24 cellular contexts compared by ENCODE assay signal in genomic region chr12:20272801-20273200, GRCh38.
A peak's percentile ranks its signal among the peaks of the same experiment; 100 is the strongest.
DNase-seq lines count a peak whose midpoint lies in the region; ATAC-seq and TF ChIP-seq lines count a peak whose summit lies in the region.
"Had no signal": no experiment of that assay in that cellular context is flagged by ENCODE, and none has a peak within 500 bp of the region (broad histone marks: within the 10 kb centered on the region; RNA-seq: fewer than 3 reads in every experiment).

No MANE protein-coding gene starts in this region.

- TF ChIP-seq CTCF in fibroblast of pulmonary artery (IDR thresholded peaks at IDR 0.05; ENCODE audit: low read length, missing control alignments) (no peak), stomach (IDR thresholded peaks at IDR 0.05) (no peak)

- no peak for TF ChIP-seq POLR2A in stomach (IDR thresholded peaks at IDR 0.05)

- H3K9ac ChIP-seq in adipocyte (ENCODE audit: low read length): no peak overlapping the region

- H3K27me3 ChIP-seq in adipocyte (replicated peaks; ENCODE audit: control insufficient read depth, insufficient read depth, low read length): no peaks in the 10 kb centered on the region
- no peaks in the 10 kb centered on the region for H3K27me3 ChIP-seq in aorta (ENCODE audit: control insufficient read depth in 1 of 2, insufficient read depth in 2 of 2, low read length in 1 of 2)
- H3K27me3 ChIP-seq in stomach: no peaks in the 10 kb centered on the region
- H3K27me3 ChIP-seq: SJCRH30, tibial artery had no signal

- ATAC-seq in aorta (ENCODE audit: low FRiP score) (peak; percentile 80), GM19397 (IDR thresholded peaks at IDR 0.05; ENCODE audit: unreplicated experiment) (no peak), HG02840 (IDR thresholded peaks at IDR 0.05; ENCODE audit: low FRiP score, unreplicated experiment) (no peak)
- ATAC-seq: activated CD4-positive, CD25-positive, alpha-beta regulatory T cell treated with anti-CD3 and anti-CD28 coated beads, Interleukin-2, amount 50 U/mL, for 24 hours; K562; Panc1 had no signal

- no peaks in the 10 kb centered on the region for H3K9me3 ChIP-seq in adipocyte (ENCODE audit: control insufficient read depth, low read length)
- H3K9me3 ChIP-seq in aorta (ENCODE audit: control insufficient read depth, low read length): no peaks in the 10 kb centered on the region
- H3K9me3 ChIP-seq in stomach: no peaks in the 10 kb centered on the region
- H3K9me3 ChIP-seq: SJCRH30, tibial artery had no signal

- intact Hi-C loops in aorta (cut with DNase I): no loop called here
- intact Hi-C loops in stomach (cut with DNase I; ENCODE audit: low total_unique reads): no loop called here

- H3K27ac ChIP-seq in aorta (ENCODE audit: low read depth in 1 of 2, low read length in 2 of 2): no peak overlapping the region
- peak overlapping the region in 1 of 5 donors; percentile 16 for H3K27ac ChIP-seq in stomach
- H3K27ac ChIP-seq: SJCRH30 had no signal

- TF ChIP-seq EP300 in stomach (IDR thresholded peaks at IDR 0.05): no peak

- 6 to 10% methylated on average over 2 of the region's 2 CpGs for WGBS in aorta, 2 donors
- WGBS in stomach, 5 donors: 63 to 82% (median 68%) methylated on average over 2 of the region's 2 CpGs

- peak; percentile 35 for DNase-seq in adipocyte (ENCODE audit: low read depth)
- peak; percentile 53 for DNase-seq in fibroblast of pulmonary artery (ENCODE audit: low read depth)
- peak; percentile 24 for DNase-seq in middle frontal gyrus (ENCODE audit: extremely low spot score, low spot score)
- DNase-seq in aorta: no peak
- no peak for DNase-seq in stomach
- DNase-seq: activated CD4-positive, alpha-beta memory T cell treated with anti-CD3 and anti-CD28 coated beads, Interleukin-2, amount 10 ng/mL, durations not matched to agents 7 days and 5 days; activated effector memory CD4-positive, alpha-beta T cell treated with anti-CD3 and anti-CD28 coated beads, Interleukin-2, amount 50 U/mL, for 16 hours; AML-193; DMS153; effector CD8-positive, alpha-beta T cell; HFFc6; naive B cell; NCI-H146; NCI-H510A; NK-92 treated with Interleukin-12 subunit alpha and Interleukin-12 subunit beta, amount 100 ng/mL, for 24 hours; SJCRH30; stimulated activated CD4-positive, alpha-beta T cell treated with anti-CD3 and anti-CD28 coated beads, Interleukin-4, amount 100 ng/mL, for 4 hours; stimulated activated naive CD4-positive, alpha-beta T cell treated with Interleukin-2 at 50 U/mL for 16 hours; tibial artery had no signal

- H3K36me3 ChIP-seq in adipocyte (ENCODE audit: control insufficient read depth, insufficient read depth, low read length, severe bottlenecking): no peaks in the 10 kb centered on the region
- H3K36me3 ChIP-seq in aorta (ENCODE audit: control insufficient read depth in 1 of 2, insufficient read depth in 2 of 2, low read length in 1 of 2): no peaks in the 10 kb centered on the region
- no peaks in the 10 kb centered on the region for H3K36me3 ChIP-seq in stomach
- H3K36me3 ChIP-seq: SJCRH30, tibial artery had no signal

- peaks cover 30% of the 10 kb centered on the region for H3K4me1 ChIP-seq in adipocyte (ENCODE audit: control insufficient read depth, insufficient read depth, low read length)
- H3K4me1 ChIP-seq in aorta (ENCODE audit: control insufficient read depth in 1 of 2, insufficient read depth in 2 of 2, low read length in 2 of 2): no peaks in the 10 kb centered on the region
- H3K4me1 ChIP-seq in stomach: peaks cover 0 to 30% (median 0%) of the 10 kb centered on the region in 4 donors
- H3K4me1 ChIP-seq: SJCRH30 had no signal

- no peak overlapping the region for H3K4me3 ChIP-seq in adipocyte (ENCODE audit: low read length)
- H3K4me3 ChIP-seq in fibroblast of pulmonary artery (replicated peaks; ENCODE audit: low read depth, low read length): no peak overlapping the region
- H3K4me3 ChIP-seq in aorta (ENCODE audit: low read length in 2 of 2): no peak overlapping the region
- H3K4me3 ChIP-seq in stomach: no peak overlapping the region
- H3K4me3 ChIP-seq: K562, SJCRH30, tibial artery had no signal

Comparison
In these comparisons a context has a peak if more than half of its experiments do, and no peak if none do; other contexts are left out.
1. DNase-seq: peak in adipocyte (single experiment), fibroblast of pulmonary artery (single experiment) and middle frontal gyrus (single experiment); none in aorta (0 of 2) and stomach (single experiment).